8 cellular contexts compared by ENCODE assay signal in genomic region chr2:175168564-175168945, GRCh38. TPM values are rescaled to one million over a fixed set of nuclear protein-coding genes. Genes with fewer than 3 reads are reported as not detected.
DNase-seq lines count a peak whose midpoint lies in the region; ATAC-seq and TF ChIP-seq lines count a peak whose summit lies in the region.

No MANE protein-coding gene starts in this region.

- TF ChIP-seq CTCF in right lobe of liver (IDR thresholded peaks at IDR 0.05) = no peak

- H3K9me3 ChIP-seq in right lobe of liver = no peaks in the 10 kb centered on the region

- peak overlapping the region; percentile 99 for H3K4me3 Mint-ChIP-seq in activated naive CD4-positive, alpha-beta T cell treated with anti-CD3 and anti-CD28 coated beads for 36 hours
- H3K4me3 Mint-ChIP-seq in activated naive CD8-positive, alpha-beta T cell = peak overlapping the region; percentile 100

- no peaks in the 10 kb centered on the region for H3K27me3 ChIP-seq in right lobe of liver

- TF ChIP-seq POLR2A in right lobe of liver (IDR thresholded peaks at IDR 0.05) = peak; percentile 51

- DNase-seq in activated naive CD4-positive, alpha-beta T cell treated with anti-CD3 and anti-CD28 coated beads for 36 hours = no peak
- no peak for DNase-seq in activated naive CD4-positive, alpha-beta T cell treated with anti-CD3 and anti-CD28 coated beads, Interleukin-2, amount 50 U/mL, for 16 hours
- no peak for DNase-seq in right lobe of liver
- no peak for DNase-seq in C1 segment of cervical spinal cord (lab: John Stamatoyannopoulos, UW)
- DNase-seq in HuH-7.5 (ENCODE audit: low spot score) = no peak

- peaks cover 2% of the 10 kb centered on the region for H3K36me3 Mint-ChIP-seq in activated naive CD4-positive, alpha-beta T cell treated with anti-CD3 and anti-CD28 coated beads for 36 hours (ENCODE audit: low read depth)
- H3K36me3 Mint-ChIP-seq in activated naive CD8-positive, alpha-beta T cell = peaks cover 3% of the 10 kb centered on the region

- H3K27ac ChIP-seq in right lobe of liver (peak overlapping the region; percentile 59 to 78 (median 68)), urinary bladder (ENCODE audit: low read depth) (peak overlapping the region; percentile 81)

- ATAC-seq in HG03060 (IDR thresholded peaks at IDR 0.05; ENCODE audit: low read depth, unreplicated experiment) (peak; percentile 12), right lobe of liver (peak in 2 of 4 donors; percentile 27 to 33)

- CTCF ChIA-PET in activated naive CD4-positive, alpha-beta T cell treated with anti-CD3 and anti-CD28 coated beads for 36 hours (lab: Charles Lee) = interaction anchor here (0.7 kb wide), 1 partner anchor 11 kb away, joined by 3 read pairs; no protein-coding TSS in a partner anchor

- H3K36me3 ChIP-seq in right lobe of liver = no peaks in the 10 kb centered on the region
- H3K36me3 ChIP-seq in urinary bladder (ENCODE audit: insufficient read depth) = peaks cover 2% of the 10 kb centered on the region

- peak overlapping the region; percentile 78 to 94 (median 92) for H3K4me3 ChIP-seq in right lobe of liver
- peak overlapping the region; percentile 56 for H3K4me3 ChIP-seq in urinary bladder (ENCODE audit: low read depth, low read length)

- no peaks in the 10 kb centered on the region for H3K27me3 Mint-ChIP-seq in activated naive CD4-positive, alpha-beta T cell treated with anti-CD3 and anti-CD28 coated beads for 36 hours (ENCODE audit: low read depth)
- H3K27me3 Mint-ChIP-seq in activated naive CD8-positive, alpha-beta T cell = no peaks in the 10 kb centered on the region

- H3K4me1 ChIP-seq in right lobe of liver (peaks cover 0 to 19% (median 0%) of the 10 kb centered on the region in 4 donors), urinary bladder (ENCODE audit: insufficient read depth) (no peaks in the 10 kb centered on the region)

- H3K4me1 Mint-ChIP-seq in activated naive CD4-positive, alpha-beta T cell treated with anti-CD3 and anti-CD28 coated beads for 36 hours (ENCODE audit: low read depth) = peaks cover 43% of the 10 kb centered on the region
- peaks cover 56% of the 10 kb centered on the region for H3K4me1 Mint-ChIP-seq in activated naive CD8-positive, alpha-beta T cell (ENCODE audit: low read depth)

- WGBS in right lobe of liver (ENCODE audit: insufficient coverage, low coverage, low lambda C conversion rate, missing lambda C conversion rate) = 0% methylated on average over 5 of the region's 11 CpGs
- WGBS in urinary bladder = under 1% methylated on average over 11 of the region's 11 CpGs

- peak overlapping the region; percentile 97 for H3K27ac Mint-ChIP-seq in activated naive CD4-positive, alpha-beta T cell treated with anti-CD3 and anti-CD28 coated beads for 36 hours
- peak overlapping the region; percentile 99 for H3K27ac Mint-ChIP-seq in activated naive CD8-positive, alpha-beta T cell

- intact Hi-C loops in activated naive CD4-positive, alpha-beta T cell treated with anti-CD3 and anti-CD28 coated beads for 36 hours (cut with micrococcal nuclease) = loop anchor here (1.0 to 5.0 kb wide), 12 partner anchors 13 to 1203 kb away; partner anchors contain the start of genes ATP5MC3, GPR155, LNPK and OLA1
- intact Hi-C loops in right lobe of liver (cut with DNase I) = no loop called here

- H3K9me3 Mint-ChIP-seq in activated naive CD4-positive, alpha-beta T cell treated with anti-CD3 and anti-CD28 coated beads for 36 hours = no peaks in the 10 kb centered on the region
- no peaks in the 10 kb centered on the region for H3K9me3 Mint-ChIP-seq in activated naive CD8-positive, alpha-beta T cell (ENCODE audit: low read depth)

RNA-seq across cellular contexts. Expression of gene ATF2, which starts 0.6 kb away (rescaled TPM):
- 10 to 100 TPM; 48.0 to 53.3 TPM for total RNA-seq in activated naive CD4-positive, alpha-beta T cell treated with anti-CD3 and anti-CD28 coated beads for 36 hours
- total RNA-seq in right lobe of liver (10 to 100 TPM; 24.0 to 36.3 (median 27.4) TPM), urinary bladder (117 TPM)
- polyA plus RNA-seq in urinary bladder = 20.4 TPM

RNA-seq across cellular contexts. Expression of gene ATP5MC3, which starts 13.0 kb away (rescaled TPM):
- total RNA-seq in activated naive CD4-positive, alpha-beta T cell treated with anti-CD3 and anti-CD28 coated beads for 36 hours = 100 to 1,000 TPM; 308 to 310 TPM
- total RNA-seq in right lobe of liver = 100 to 1,000 TPM; 149 to 204 (median 185) TPM
- total RNA-seq in urinary bladder = 69.8 TPM
- 285 TPM for polyA plus RNA-seq in urinary bladder
